In the genomic region with DNA sequence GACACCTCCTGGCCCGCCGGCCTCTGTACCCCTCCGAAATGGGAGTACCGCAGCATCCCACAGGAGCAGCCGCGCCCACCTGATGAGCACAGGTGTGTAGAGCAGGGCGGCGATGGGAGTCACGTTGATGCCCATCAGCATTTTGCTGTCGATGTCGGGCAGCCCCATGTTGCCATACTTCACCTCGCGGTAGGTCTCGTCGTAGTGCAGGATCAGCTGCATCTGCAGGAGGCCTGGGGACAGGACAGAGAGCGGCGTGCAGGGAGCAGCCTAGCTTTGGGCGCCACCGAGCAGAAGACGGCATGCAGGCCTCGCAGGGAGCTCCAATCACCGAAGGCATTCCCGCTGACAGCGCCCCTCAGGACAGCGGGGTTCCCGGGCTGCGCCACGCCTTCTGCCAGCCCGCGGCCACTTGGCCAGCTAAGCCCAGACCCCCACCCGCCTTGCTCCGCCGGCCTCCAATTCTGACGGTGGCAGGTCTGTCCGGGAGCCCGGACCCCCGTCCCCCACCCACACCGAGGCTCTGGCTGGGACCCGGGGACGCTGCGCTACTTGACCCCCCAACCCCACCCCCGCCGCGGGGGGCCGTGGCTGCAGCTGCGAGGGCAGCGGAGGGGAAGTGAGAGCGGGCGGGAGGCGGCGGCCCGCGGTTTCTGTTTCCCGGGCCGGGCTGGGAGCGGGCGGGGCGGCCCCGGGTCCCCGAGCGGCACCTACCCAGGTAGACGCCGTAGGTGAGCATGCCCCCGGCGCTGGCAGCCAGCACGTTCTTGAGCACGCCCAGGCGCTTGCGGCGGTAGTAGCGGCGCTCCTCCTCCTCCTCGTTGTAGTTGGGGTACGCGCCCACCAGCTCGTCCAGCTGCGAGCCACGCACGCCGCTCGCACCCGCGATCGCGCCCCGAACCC, we compare ENCODE assay signal across 9 cellular contexts.
DNase-seq lines count a peak whose midpoint lies in the region; ATAC-seq and TF ChIP-seq lines count a peak whose summit lies in the region.
"Had no signal": no experiment of that assay in that cellular context is flagged by ENCODE, and none has a peak within 500 bp of the region (broad histone marks: within the 10 kb centered on the region; RNA-seq: fewer than 3 reads in every experiment).

No MANE protein-coding gene starts in this region.

- no peak overlapping the region for H3K9ac ChIP-seq in iPS-15b (ENCODE audit: low read depth, low read length)

- H3K4me3 Mint-ChIP-seq in activated naive CD8-positive, alpha-beta T cell: peak overlapping the region; percentile 82

- H3K27me3 ChIP-seq in iPS-15b (ENCODE audit: control insufficient read depth, insufficient read depth, low read length): no peaks in the 10 kb centered on the region

- H3K4me1 Mint-ChIP-seq in activated naive CD8-positive, alpha-beta T cell (ENCODE audit: low read depth): peaks cover 20% of the 10 kb centered on the region

- H3K27ac ChIP-seq in RWPE1: peak overlapping the region; percentile 61
- H3K27ac ChIP-seq: epithelial cell of prostate had no signal

- peak; percentile 18 for TF ChIP-seq POLR2A in GM18951 (IDR thresholded peaks at IDR 0.05; ENCODE audit: extremely low read depth, insufficient read depth, insufficient read length)

- CTCF ChIA-PET in RWPE1 (lab: Yijun Ruan, JAX): interaction anchor here (0.7 to 1.5 kb wide), 3 partner anchors 17 to 48 kb away, joined by 3 to 6 read pairs (median 4); no protein-coding TSS in a partner anchor

- peak overlapping the region; percentile 49 for H3K4me3 ChIP-seq in iPS-15b (ENCODE audit: low read depth, low read length)

- no peaks in the 10 kb centered on the region for H3K27me3 Mint-ChIP-seq in activated naive CD8-positive, alpha-beta T cell

- ATAC-seq in HG03103 (IDR thresholded peaks at IDR 0.05; ENCODE audit: low read depth, unreplicated experiment) (peak; percentile 39), GM18517 (IDR thresholded peaks at IDR 0.05; ENCODE audit: unreplicated experiment) (no peak)

- H3K27ac Mint-ChIP-seq in activated naive CD8-positive, alpha-beta T cell: no peak overlapping the region

- no peaks in the 10 kb centered on the region for H3K36me3 ChIP-seq in iPS-15b (ENCODE audit: control insufficient read depth, insufficient read depth, low read length)

- no peaks in the 10 kb centered on the region for H3K9me3 ChIP-seq in iPS-15b (ENCODE audit: control insufficient read depth, insufficient read depth, low read length)

- POLR2A ChIA-PET in RWPE1 (lab: Yijun Ruan, JAX; ENCODE audit: low non-redundant PET): no interaction called here

- in situ Hi-C loops in GM18951 (cut with MboI; ENCODE audit: low sequenced_read_pairs, unreplicated experiment): no loop called here

- no peaks in the 10 kb centered on the region for H3K9me3 Mint-ChIP-seq in activated naive CD8-positive, alpha-beta T cell (ENCODE audit: low read depth)

- no peak for TF ChIP-seq CTCF in RWPE1 (conservative IDR thresholded peaks at IDR 0.05; ENCODE audit: low read depth)

- H3K36me3 Mint-ChIP-seq in activated naive CD8-positive, alpha-beta T cell: no peaks in the 10 kb centered on the region

- H3K4me1 ChIP-seq in iPS-15b (ENCODE audit: control insufficient read depth, insufficient read depth, low read length): peaks cover 2% of the 10 kb centered on the region

- DNase-seq in RWPE1 (ENCODE audit: low spot score): no peak
- DNase-seq in stimulated activated CD4-positive, alpha-beta T cell treated with anti-CD3 and anti-CD28 coated beads, Interleukin-15, amount 100 ng/mL, for 24 hours: peak; percentile 62
- DNase-seq in RKO (ENCODE audit: low spot score): no peak
